In genomic region chrX:103630171-103630511, GRCh38 we compare ENCODE assay signal across 8 cellular contexts. TPM values are rescaled to one million over a fixed set of nuclear protein-coding genes. Genes with fewer than 3 reads are reported as not detected.
DNase-seq lines count a peak whose midpoint lies in the region; ATAC-seq and TF ChIP-seq lines count a peak whose summit lies in the region.

No MANE protein-coding gene starts in this region.

- H3K27me3 ChIP-seq in layer of hippocampus (ENCODE audit: control insufficient read depth, insufficient read depth, low read length) (no peaks in the 10 kb centered on the region), thoracic aorta (replicated peaks; ENCODE audit: insufficient read depth) (no peaks in the 10 kb centered on the region)

- no peaks in the 10 kb centered on the region for H3K36me3 ChIP-seq in thoracic aorta

- H3K4me3 Mint-ChIP-seq in activated CD8-positive, alpha-beta memory T cell treated with anti-CD3 and anti-CD28 coated beads, Interleukin-2, amount 10 ng/mL, durations not matched to agents 7 days and 5 days = peak overlapping the region; percentile 84

- no peaks in the 10 kb centered on the region for H3K9me3 Mint-ChIP-seq in activated CD8-positive, alpha-beta memory T cell treated with anti-CD3 and anti-CD28 coated beads, Interleukin-2, amount 10 ng/mL, durations not matched to agents 7 days and 5 days (ENCODE audit: low read depth)

- no peak for TF ChIP-seq CTCF in thoracic aorta (IDR thresholded peaks at IDR 0.05)

- WGBS in adipose tissue, 3 donors = 9 to 44% (median 18%) methylated on average over 6 of the region's 6 CpGs

- no peaks in the 10 kb centered on the region for H3K36me3 Mint-ChIP-seq in activated CD8-positive, alpha-beta memory T cell treated with anti-CD3 and anti-CD28 coated beads, Interleukin-2, amount 10 ng/mL, durations not matched to agents 7 days and 5 days

- no peak overlapping the region for H3K27ac Mint-ChIP-seq in activated CD8-positive, alpha-beta memory T cell treated with anti-CD3 and anti-CD28 coated beads, Interleukin-2, amount 10 ng/mL, durations not matched to agents 7 days and 5 days

- CTCF ChIA-PET in activated CD8-positive, alpha-beta memory T cell treated with anti-CD3 and anti-CD28 coated beads, Interleukin-2, amount 10 ng/mL, durations not matched to agents 7 days and 5 days (lab: Charles Lee) = interaction anchor here (0.8 kb wide), 1 partner anchor 17 kb away, joined by 3 read pairs; no protein-coding TSS in a partner anchor

- H3K27me3 Mint-ChIP-seq in activated CD8-positive, alpha-beta memory T cell treated with anti-CD3 and anti-CD28 coated beads, Interleukin-2, amount 10 ng/mL, durations not matched to agents 7 days and 5 days = no peaks in the 10 kb centered on the region

- H3K4me1 ChIP-seq in thoracic aorta (ENCODE audit: control insufficient read depth in 1 of 2, low read depth in 2 of 2) = peaks cover 0 to 10% of the 10 kb centered on the region in 2 donors

- no peak for DNase-seq in activated CD8-positive, alpha-beta memory T cell treated with anti-CD3 and anti-CD28 coated beads, Interleukin-2, amount 10 ng/mL, durations not matched to agents 7 days and 5 days
- no peak for DNase-seq in activated CD8-positive, alpha-beta memory T cell treated with anti-CD3 and anti-CD28 coated beads, Interleukin-2, amount 50 U/mL, for 48 hours
- DNase-seq in thoracic aorta (ENCODE audit: low spot score) (no peak), NCI-H1105 (lab: John Stamatoyannopoulos, UW) (no peak), amniotic stem cell (lab: John Stamatoyannopoulos, UW) (no peak), NCI-H146 treated with DMSO at 0.1 percent for 48 hours (lab: John Stamatoyannopoulos, UW; ENCODE audit: unreplicated experiment) (no peak)

- H3K4me1 Mint-ChIP-seq in activated CD8-positive, alpha-beta memory T cell treated with anti-CD3 and anti-CD28 coated beads, Interleukin-2, amount 10 ng/mL, durations not matched to agents 7 days and 5 days = peaks cover 13% of the 10 kb centered on the region

- peak overlapping the region; percentile 86 for H3K4me3 ChIP-seq in thoracic aorta

- ATAC-seq in activated CD8-positive, alpha-beta memory T cell treated with anti-CD3 and anti-CD28 coated beads, Interleukin-2, amount 10 ng/mL, durations not matched to agents 7 days and 5 days = no peak
- no peak for ATAC-seq in thoracic aorta (ENCODE audit: insufficient number of reproducible peaks, low FRiP score, low read depth)

- H3K9me3 ChIP-seq in thoracic aorta = no peaks in the 10 kb centered on the region

- peak overlapping the region; percentile 38 for H3K27ac ChIP-seq in adipose tissue (ENCODE audit: low read depth, low read length)
- peak overlapping the region; percentile 88 for H3K27ac ChIP-seq in layer of hippocampus (ENCODE audit: low read depth, low read length)
- H3K27ac ChIP-seq in thoracic aorta = peak overlapping the region; percentile 93 to 94

RNA-seq across cellular contexts. Expression of gene TCEAL1, which starts 1.4 kb away (rescaled TPM):
- 10 to 100 TPM in 1 of 2 experiments, 1 to 10 TPM in 1; 6.7 to 10.3 TPM for total RNA-seq in activated CD8-positive, alpha-beta memory T cell treated with anti-CD3 and anti-CD28 coated beads, Interleukin-2, amount 10 ng/mL, durations not matched to agents 7 days and 5 days
- polyA plus RNA-seq in adipose tissue = 10 to 100 TPM; 13.6 to 70.2 (median 20.8) TPM
- 100 to 1,000 TPM; 108 to 134 TPM for total RNA-seq in thoracic aorta

RNA-seq across cellular contexts. Expression of gene TCEAL3, which starts 22.4 kb away (rescaled TPM):
- total RNA-seq in activated CD8-positive, alpha-beta memory T cell treated with anti-CD3 and anti-CD28 coated beads, Interleukin-2, amount 10 ng/mL, durations not matched to agents 7 days and 5 days = 1 to 10 TPM; 1.3 to 3.1 TPM
- polyA plus RNA-seq in adipose tissue = 100 to 1,000 TPM in 1 of 3 donors, 10 to 100 TPM in 2; 18.5 to 104 (median 18.8) TPM
- total RNA-seq in thoracic aorta = 100 to 1,000 TPM in 1 of 2 donors, 10 to 100 TPM in 1; 87.3 to 103 TPM

RNA-seq across cellular contexts. Expression of gene TCEAL4, which starts 44.8 kb away (rescaled TPM):
- total RNA-seq in activated CD8-positive, alpha-beta memory T cell treated with anti-CD3 and anti-CD28 coated beads, Interleukin-2, amount 10 ng/mL, durations not matched to agents 7 days and 5 days = 1 to 10 TPM; 3.5 to 5.0 TPM
- 100 to 1,000 TPM in 1 of 3 donors, 10 to 100 TPM in 2; 48.9 to 464 (median 89.0) TPM for polyA plus RNA-seq in adipose tissue
- total RNA-seq in thoracic aorta = 100 to 1,000 TPM; 334 to 386 TPM

RNA-seq across cellular contexts. Expression of gene MORF4L2, which starts 56.4 kb away (rescaled TPM):
- total RNA-seq in activated CD8-positive, alpha-beta memory T cell treated with anti-CD3 and anti-CD28 coated beads, Interleukin-2, amount 10 ng/mL, durations not matched to agents 7 days and 5 days = 100 to 1,000 TPM; 130 to 159 TPM
- polyA plus RNA-seq in adipose tissue = 100 to 1,000 TPM; 141 to 304 (median 184) TPM
- 100 to 1,000 TPM; 559 to 708 TPM for total RNA-seq in thoracic aorta

Comparison
In these comparisons a context has a peak if more than half of its experiments do, and no peak if none do; other contexts are left out.
1. H3K27ac ChIP-seq: peak in every context shown above with its lines; median percentile 94 in thoracic aorta; 88 in layer of hippocampus; 38 in adipose tissue.
2. RNA of gene TCEAL1, which starts 1.4 kb away (total RNA-seq): 108 to 134 TPM in thoracic aorta; 6.7 to 10.3 TPM in activated CD8-positive, alpha-beta memory T cell treated with anti-CD3 and anti-CD28 coated beads, Interleukin-2, amount 10 ng/mL, durations not matched to agents 7 days and 5 days; every median in the first group is over 4 times any median in the second.
3. RNA of gene TCEAL3, which starts 22.4 kb away (total RNA-seq): 87.3 to 103 TPM in thoracic aorta; 1.3 to 3.1 TPM in activated CD8-positive, alpha-beta memory T cell treated with anti-CD3 and anti-CD28 coated beads, Interleukin-2, amount 10 ng/mL, durations not matched to agents 7 days and 5 days; every median in the first group is over 10 times any median in the second.
4. RNA of gene TCEAL4, which starts 44.8 kb away (total RNA-seq): 334 to 386 TPM in thoracic aorta; 3.5 to 5.0 TPM in activated CD8-positive, alpha-beta memory T cell treated with anti-CD3 and anti-CD28 coated beads, Interleukin-2, amount 10 ng/mL, durations not matched to agents 7 days and 5 days; every median in the first group is over 10 times any median in the second.